Comparison of ENCODE assay signal across 19 cellular contexts in genomic region chr6:168002812-168003211, GRCh38. TPM values are rescaled to one million over a fixed set of nuclear protein-coding genes. Genes with fewer than 3 reads are reported as not detected.
A peak's percentile ranks its signal among the peaks of the same experiment; 100 is the strongest.
DNase-seq lines count a peak whose midpoint lies in the region; ATAC-seq, FAIRE-seq and TF ChIP-seq lines count a peak whose summit lies in the region.
"Had no signal": no experiment of that assay in that cellular context is flagged by ENCODE, and none has a peak within 500 bp of the region (broad histone marks: within the 10 kb centered on the region; RNA-seq: fewer than 3 reads in every experiment).

No MANE protein-coding gene starts in this region.

- no peaks in the 10 kb centered on the region for H3K36me3 Mint-ChIP-seq in neural crest cell (ENCODE audit: low read depth)

- DNase-seq in left ventricle myocardium inferior (no peak), Right ventricle myocardium superior (no peak), esophagus muscularis mucosa (ENCODE audit: extremely low spot score) (peak; percentile 17), neural crest cell (ENCODE audit: low read depth, low spot score) (no peak), HTR-8/SVneo (ENCODE audit: insufficient read length, low spot score) (no peak), MV-4-11 (lab: John Stamatoyannopoulos, UW) (no peak)
- DNase-seq in activated naive CD4-positive, alpha-beta T cell treated with anti-CD3 and anti-CD28 coated beads, Interleukin-2, amount 50 U/mL, for 16 hours: no peak
- DNase-seq: AML-193; C1 segment of cervical spinal cord; CD4-positive, alpha-beta T cell; DMS79; H7 had no signal

- H3K27ac Mint-ChIP-seq in neural crest cell (ENCODE audit: unreplicated experiment): no peak overlapping the region
- H3K27ac Mint-ChIP-seq: CD4-positive, alpha-beta T cell; GM23338; IgD-negative memory B cell had no signal

- no peaks in the 10 kb centered on the region for H3K36me3 ChIP-seq in left ventricle myocardium inferior
- no peaks in the 10 kb centered on the region for H3K36me3 ChIP-seq in esophagus muscularis mucosa

- peaks cover 22% of the 10 kb centered on the region for H3K4me1 ChIP-seq in left ventricle myocardium inferior
- peaks cover 0 to 8% (median 0%) of the 10 kb centered on the region in 4 donors for H3K4me1 ChIP-seq in esophagus muscularis mucosa

- H3K4me3 ChIP-seq in left ventricle myocardium inferior (no peak overlapping the region), esophagus muscularis mucosa (no peak overlapping the region)
- H3K4me3 ChIP-seq: GM12878, GM23338 had no signal

- no peaks in the 10 kb centered on the region for H3K9me3 ChIP-seq in left ventricle myocardium inferior (replicated peaks)
- H3K9me3 ChIP-seq in esophagus muscularis mucosa: no peaks in the 10 kb centered on the region

- peaks cover 6% of the 10 kb centered on the region for H3K4me1 Mint-ChIP-seq in neural crest cell
- H3K4me1 Mint-ChIP-seq: IgD-negative memory B cell had no signal

- TF ChIP-seq EP300 in esophagus muscularis mucosa (IDR thresholded peaks at IDR 0.05): no peak

- H3K27me3 ChIP-seq in left ventricle myocardium inferior (ENCODE audit: low read depth): peaks cover 18% of the 10 kb centered on the region
- peaks cover 0 to 35% (median 5%) of the 10 kb centered on the region in 4 donors for H3K27me3 ChIP-seq in esophagus muscularis mucosa

- TF ChIP-seq CTCF in left ventricle myocardium inferior (IDR thresholded peaks at IDR 0.05; ENCODE audit: borderline replicate concordance) (no peak), esophagus muscularis mucosa (IDR thresholded peaks at IDR 0.05) (no peak), neural crest cell (conservative IDR thresholded peaks at IDR 0.05) (no peak)

- no peak for TF ChIP-seq POLR2A in esophagus muscularis mucosa (IDR thresholded peaks at IDR 0.05; ENCODE audit: low read depth)

- ATAC-seq in Right ventricle myocardium superior (ENCODE audit: poor library complexity): no peak
- ATAC-seq: GM12878, GM23338 had no signal

- no peak for FAIRE-seq in HTR-8/SVneo (lab: Jason Lieb, UNC)
- FAIRE-seq: GM12878, GM18507 had no signal

- 96% methylated on average over 6 of the region's 6 CpGs for WGBS in esophagus muscularis mucosa

- peak overlapping the region; percentile 11 for H3K4me3 Mint-ChIP-seq in neural crest cell
- H3K4me3 Mint-ChIP-seq: CD4-positive, alpha-beta T cell; GM23338; IgD-negative memory B cell had no signal

- H3K27me3 Mint-ChIP-seq in neural crest cell (ENCODE audit: low read depth): peaks cover 3% of the 10 kb centered on the region
- H3K27me3 Mint-ChIP-seq: CD4-positive, alpha-beta T cell had no signal

- peaks cover 10% of the 10 kb centered on the region for H3K9me3 Mint-ChIP-seq in neural crest cell
- H3K9me3 Mint-ChIP-seq: CD4-positive, alpha-beta T cell had no signal

- peak overlapping the region; percentile 55 for H3K27ac ChIP-seq in left ventricle myocardium inferior (replicated peaks)
- no peak overlapping the region for H3K27ac ChIP-seq in esophagus muscularis mucosa (replicated peaks in 1 of 4)
- H3K27ac ChIP-seq: 22Rv1 had no signal

- intact Hi-C loops in left ventricle myocardium inferior (cut with micrococcal nuclease): no loop called here
- intact Hi-C loops in Right ventricle myocardium superior (cut with DNase I): no loop called here
- intact Hi-C loops in esophagus muscularis mucosa (cut with DNase I): no loop called here

RNA-seq across cellular contexts. Expression of gene KIF25, which starts 5.3 kb away (rescaled TPM):
- total RNA-seq in left ventricle myocardium inferior: 0.22 TPM
- total RNA-seq in Right ventricle myocardium superior: 0.35 TPM
- under 1 TPM in 1 of 4 donors, not detected in 3; 0.17 TPM for total RNA-seq in esophagus muscularis mucosa
- 0.72 and 1.0 TPM in 2 replicates for total RNA-seq in neural crest cell
- total RNA-seq: CD4-positive, alpha-beta T cell; G401; GM12878; HT-29 had no signal
